In genomic region chr5:38613992-38614836, GRCh38 we compare ENCODE assay signal across 19 cellular contexts. TPM values are rescaled to one million over a fixed set of nuclear protein-coding genes. Genes with fewer than 3 reads are reported as not detected.
DNase-seq lines count a peak whose midpoint lies in the region; ATAC-seq and TF ChIP-seq lines count a peak whose summit lies in the region.
"Had no signal": no experiment of that assay in that cellular context is flagged by ENCODE, and none has a peak within 500 bp of the region (broad histone marks: within the 10 kb centered on the region; RNA-seq: fewer than 3 reads in every experiment).

No MANE protein-coding gene starts in this region.

- peak; percentile 22 for DNase-seq in DMS79 treated with DMSO at 0.1 percent for 48 hours (lab: John Stamatoyannopoulos, UW)
- peak; percentile 86 for DNase-seq in NCI-H2196 (lab: John Stamatoyannopoulos, UW; ENCODE audit: unreplicated experiment)
- peak; percentile 91 for DNase-seq in prostate gland (ENCODE audit: low spot score)
- DNase-seq in tibial nerve (ENCODE audit: low spot score in 2 of 2): no peak
- no peak for DNase-seq in islet precursor cell
- DNase-seq: activated T-cell treated with anti-CD3 and anti-CD28 coated beads, Interleukin-2, amount 50 U/mL, for 72 hours; effector CD8-positive, alpha-beta T cell; left colon; NCI-H1694 treated with DMSO at 0.1 percent for 48 hours; NCI-H524; RPMI8226; stimulated activated CD4-positive, alpha-beta T cell treated with anti-CD3 and anti-CD28 coated beads, Interleukin-2, amount 100 ng/mL, for 48 hours; stimulated activated naive CD8-positive, alpha-beta T cell treated with anti-CD3 and anti-CD28 coated beads, Interleukin-15, Interleukin-2, amounts not matched to agents 100 U/mL and 50 U/mL, for 24 hours had no signal

- WGBS in prostate gland: 40% methylated on average over 5 of the region's 5 CpGs
- WGBS in tibial nerve, 2 donors: 84 to 87% methylated on average over 5 of the region's 5 CpGs

- TF ChIP-seq EP300 in tibial nerve (IDR thresholded peaks at IDR 0.05): no peak

- H3K27ac ChIP-seq in prostate gland: peak overlapping the region; percentile 73 to 78
- no peak overlapping the region for H3K27ac ChIP-seq in tibial nerve

- intact Hi-C loops in prostate gland (cut with DNase I): no loop called here

- peak; percentile 62 for ATAC-seq in esophagus mucosa
- ATAC-seq in GM21390 (IDR thresholded peaks at IDR 0.05; ENCODE audit: unreplicated experiment): no peak
- ATAC-seq in GM21529 (IDR thresholded peaks at IDR 0.05; ENCODE audit: unreplicated experiment): no peak
- ATAC-seq: activated naive CD4-positive, alpha-beta T cell treated with anti-CD3 and anti-CD28 coated beads, Interleukin-2, amount 50 U/mL, for 72 hours; activated T-cell treated with anti-CD3 and anti-CD28 coated beads, Interleukin-2, amount 50 U/mL, for 72 hours; left colon; mucosa of descending colon; stimulated activated naive CD8-positive, alpha-beta T cell treated with anti-CD3 and anti-CD28 coated beads, Interleukin-15, Interleukin-2, amounts not matched to agents 100 U/mL and 50 U/mL, for 24 hours had no signal

- peaks cover 8% of the 10 kb centered on the region for H3K4me1 ChIP-seq in prostate gland (replicated peaks)
- no peaks in the 10 kb centered on the region for H3K4me1 ChIP-seq in tibial nerve

- H3K27me3 ChIP-seq in prostate gland (replicated peaks; ENCODE audit: insufficient read depth) (no peaks in the 10 kb centered on the region), tibial nerve (no peaks in the 10 kb centered on the region)

- TF ChIP-seq CTCF in prostate gland (IDR thresholded peaks at IDR 0.05) (no peak), tibial nerve (IDR thresholded peaks at IDR 0.05) (no peak)

- H3K36me3 ChIP-seq in prostate gland (no peaks in the 10 kb centered on the region), tibial nerve (no peaks in the 10 kb centered on the region)

- H3K4me3 ChIP-seq in prostate gland (no peak overlapping the region), tibial nerve (no peak overlapping the region)
- H3K4me3 ChIP-seq: mucosa of descending colon, smooth muscle cell had no signal

- H3K9me3 ChIP-seq in prostate gland (no peaks in the 10 kb centered on the region), tibial nerve (peaks cover 0 to 15% (median 3%) of the 10 kb centered on the region in 4 donors)

- no peak for TF ChIP-seq POLR2A in prostate gland (IDR thresholded peaks at IDR 0.05)
- no peak for TF ChIP-seq POLR2A in tibial nerve (IDR thresholded peaks at IDR 0.05)

RNA-seq across cellular contexts. Expression of gene LIFR, which starts 57.8 kb away (rescaled TPM):
- 6.9 TPM for total RNA-seq in esophagus mucosa
- 100 to 1,000 TPM in 1 of 2 donors, 10 to 100 TPM in 1; 68.5 to 120 TPM for total RNA-seq in prostate gland
- total RNA-seq in tibial nerve: 100 to 1,000 TPM; 145 to 247 (median 212) TPM

Comparison
In these comparisons a context has a peak if more than half of its experiments do, and no peak if none do; other contexts are left out.
1. DNase-seq: peak in DMS79 treated with DMSO at 0.1 percent for 48 hours (single experiment), NCI-H2196 (single experiment) and prostate gland (single experiment); none in tibial nerve (0 of 2) and islet precursor cell (single experiment).
2. H3K27ac ChIP-seq: peak in prostate gland (2 of 2); none in tibial nerve (0 of 4).